In genomic region chr7:92528958-92529264, GRCh38 we compare ENCODE assay signal across 8 cellular contexts. TPM values are rescaled to one million over a fixed set of nuclear protein-coding genes. Genes with fewer than 3 reads are reported as not detected.
DNase-seq lines count a peak whose midpoint lies in the region; ATAC-seq and TF ChIP-seq lines count a peak whose summit lies in the region.

No MANE protein-coding gene starts in this region.

- peak overlapping the region; percentile 96 for H3K27ac Mint-ChIP-seq in activated T-helper 17 cell treated with anti-CD3 and anti-CD28 coated beads, Interleukin-2, amount 50 U/mL, for 72 hours
- H3K27ac Mint-ChIP-seq in type B pancreatic cell: peak overlapping the region; percentile 99

- peak overlapping the region; percentile 24 for H2AFZ ChIP-seq in ACC112 (ENCODE audit: low read length, unreplicated experiment)

- H3K36me3 ChIP-seq in ACC112 (ENCODE audit: insufficient read depth, low read length) (peaks cover 1% of the 10 kb centered on the region; the same call in 1 of the 2 replicates), H7 (replicated peaks; ENCODE audit: control insufficient read depth, insufficient read depth, low read length) (peaks cover 6% of the 10 kb centered on the region)

- DNase-seq in H7: no peak
- no peak for DNase-seq in type B pancreatic cell (ENCODE audit: extremely low spot score, unreplicated experiment)
- DNase-seq in NCI-H1048 (lab: John Stamatoyannopoulos, UW): no peak

- ATAC-seq in activated T-helper 17 cell treated with anti-CD3 and anti-CD28 coated beads, Interleukin-2, amount 50 U/mL, for 72 hours (replicated peaks): peak; percentile 1
- ATAC-seq in HG03521 (IDR thresholded peaks at IDR 0.05; ENCODE audit: unreplicated experiment): no peak
- no peak for ATAC-seq in activated CD4-positive, CD25-positive, alpha-beta regulatory T cell treated with anti-CD3 and anti-CD28 coated beads, Interleukin-2, amount 50 U/mL, for 24 hours

- peaks cover 5% of the 10 kb centered on the region for H3K4me1 ChIP-seq in ACC112 (ENCODE audit: control insufficient read depth, insufficient read depth, low read length, unreplicated experiment)

- no peaks in the 10 kb centered on the region for H3K9me3 Mint-ChIP-seq in activated T-helper 17 cell treated with anti-CD3 and anti-CD28 coated beads, Interleukin-2, amount 50 U/mL, for 72 hours
- no peaks in the 10 kb centered on the region for H3K9me3 Mint-ChIP-seq in type B pancreatic cell

- no peaks in the 10 kb centered on the region for H3K27me3 Mint-ChIP-seq in activated T-helper 17 cell treated with anti-CD3 and anti-CD28 coated beads, Interleukin-2, amount 50 U/mL, for 72 hours
- H3K27me3 Mint-ChIP-seq in type B pancreatic cell: peaks cover 3% of the 10 kb centered on the region

- no peak for TF ChIP-seq CTCF in type B pancreatic cell (conservative IDR thresholded peaks at IDR 0.05)

- peaks cover 59% of the 10 kb centered on the region for H3K36me3 Mint-ChIP-seq in activated T-helper 17 cell treated with anti-CD3 and anti-CD28 coated beads, Interleukin-2, amount 50 U/mL, for 72 hours (ENCODE audit: low read depth)
- H3K36me3 Mint-ChIP-seq in type B pancreatic cell: peaks cover 16% of the 10 kb centered on the region

- peak overlapping the region; percentile 80 for H3K4me3 ChIP-seq in ACC112 (ENCODE audit: low read depth, low read length)
- H3K4me3 ChIP-seq in H7 (ENCODE audit: insufficient read depth, low read depth, low read length): peak overlapping the region; percentile 88

- peaks cover 21% of the 10 kb centered on the region for H3K4me1 Mint-ChIP-seq in activated T-helper 17 cell treated with anti-CD3 and anti-CD28 coated beads, Interleukin-2, amount 50 U/mL, for 72 hours
- H3K4me1 Mint-ChIP-seq in type B pancreatic cell (ENCODE audit: unreplicated experiment): peaks cover 19% of the 10 kb centered on the region

- H3K27me3 ChIP-seq in ACC112 (ENCODE audit: insufficient read depth, low read length): no peaks in the 10 kb centered on the region
- H3K27me3 ChIP-seq in H7 (ENCODE audit: control insufficient read depth, insufficient read depth, low read length): no peaks in the 10 kb centered on the region
- no peaks in the 10 kb centered on the region for H3K27me3 ChIP-seq in layer of hippocampus (ENCODE audit: control insufficient read depth, insufficient read depth, low read length)

- peak overlapping the region; percentile 51 for H3K27ac ChIP-seq in ACC112 (ENCODE audit: low read depth, low read length)
- peak overlapping the region; percentile 84 for H3K27ac ChIP-seq in layer of hippocampus (ENCODE audit: low read depth, low read length)

- peak overlapping the region; percentile 99 for H3K4me3 Mint-ChIP-seq in activated T-helper 17 cell treated with anti-CD3 and anti-CD28 coated beads, Interleukin-2, amount 50 U/mL, for 72 hours
- peak overlapping the region; percentile 99 for H3K4me3 Mint-ChIP-seq in type B pancreatic cell

- H3K79me2 ChIP-seq in ACC112 (ENCODE audit: control insufficient read depth, insufficient read depth, low read length, unreplicated experiment): peaks cover 30% of the 10 kb centered on the region

RNA-seq across cellular contexts. Expression of gene RBM48, which starts 0.3 kb away (rescaled TPM):
- 4.4 and 10.7 TPM in 2 replicates for total RNA-seq in H7 (2014; rRNA removed; shearing (Covaris generic))
- 10 to 100 TPM; 16.7 to 18.9 TPM for total RNA-seq in activated T-helper 17 cell treated with anti-CD3 and anti-CD28 coated beads, Interleukin-2, amount 50 U/mL, for 72 hours
- total RNA-seq in type B pancreatic cell (ENCODE audit: low replicate concordance): 14.4 and 17.0 TPM in 2 replicates

RNA-seq across cellular contexts. Expression of gene PEX1, which starts 0.6 kb away (rescaled TPM):
- 33.1 and 43.1 TPM in 2 replicates for total RNA-seq in H7 (2014; rRNA removed; shearing (Covaris generic))
- 10 to 100 TPM; 10.9 to 12.8 TPM for total RNA-seq in activated T-helper 17 cell treated with anti-CD3 and anti-CD28 coated beads, Interleukin-2, amount 50 U/mL, for 72 hours
- total RNA-seq in type B pancreatic cell (ENCODE audit: low replicate concordance): 19.7 and 22.2 TPM in 2 replicates

RNA-seq across cellular contexts. Expression of gene ERVW-1, which starts 51.2 kb away (rescaled TPM):
- total RNA-seq in H7 (2014; rRNA removed; shearing (Covaris generic)): 0.52 and 1.1 TPM in 2 replicates
- total RNA-seq in activated T-helper 17 cell treated with anti-CD3 and anti-CD28 coated beads, Interleukin-2, amount 50 U/mL, for 72 hours: not detected
- 0.12 and 1.2 TPM in 2 replicates for total RNA-seq in type B pancreatic cell (ENCODE audit: low replicate concordance)
